8 cellular contexts compared by ENCODE assay signal in genomic region chr16:711548-712320, GRCh38. TPM values are rescaled to one million over a fixed set of nuclear protein-coding genes. Genes with fewer than 3 reads are reported as not detected.
DNase-seq lines count a peak whose midpoint lies in the region; FAIRE-seq and TF ChIP-seq lines count a peak whose summit lies in the region.

No MANE protein-coding gene starts in this region.

- no peaks in the 10 kb centered on the region for H3K9me3 Mint-ChIP-seq in activated T-helper 1 cell treated with anti-CD3 and anti-CD28 coated beads, Interleukin-12 subunit alpha, Interleukin-12 subunit beta, Interleukin-2, Interleukin-4 antibody, amounts not matched to agents 30 ng/mL and 10 ng/mL and 1 ng/mL, durations not matched to agents 14 hours and 24 hours and 36 hours
- H3K9me3 Mint-ChIP-seq in neural crest cell: no peaks in the 10 kb centered on the region

- no peak overlapping the region for H3K4me3 Mint-ChIP-seq in activated T-helper 1 cell treated with anti-CD3 and anti-CD28 coated beads, Interleukin-12 subunit alpha, Interleukin-12 subunit beta, Interleukin-2, Interleukin-4 antibody, amounts not matched to agents 30 ng/mL and 10 ng/mL and 1 ng/mL, durations not matched to agents 14 hours and 24 hours and 36 hours
- H3K4me3 Mint-ChIP-seq in neural crest cell: peak overlapping the region; percentile 27

- CTCF ChIA-PET in BJ (lab: Yijun Ruan, JAX): interaction anchor here (0.6 to 5.5 kb wide), 35 partner anchors 8 to 494 kb away, joined by 3 to 120 read pairs (median 4); partner anchors contain the start of genes ANTKMT, CCDC78, CHTF18 and HAGHL

- H3K4me1 Mint-ChIP-seq in activated T-helper 1 cell treated with anti-CD3 and anti-CD28 coated beads, Interleukin-12 subunit alpha, Interleukin-12 subunit beta, Interleukin-2, Interleukin-4 antibody, amounts not matched to agents 30 ng/mL and 10 ng/mL and 1 ng/mL, durations not matched to agents 14 hours and 24 hours and 36 hours (ENCODE audit: low read depth): no peaks in the 10 kb centered on the region
- H3K4me1 Mint-ChIP-seq in neural crest cell: peaks cover 23% of the 10 kb centered on the region

- no peaks in the 10 kb centered on the region for H3K9me3 ChIP-seq in testis

- TF ChIP-seq POLR2A in testis (IDR thresholded peaks at IDR 0.05): no peak

- FAIRE-seq in RCC 7860 (lab: Jason Lieb, UNC): no peak

- POLR2A ChIA-PET in BJ (lab: Charles Lee): no interaction called here

- H3K4me3 ChIP-seq in BJ (ENCODE audit: low read depth, low read length) (no peak overlapping the region), testis (no peak overlapping the region)

- peaks cover 14% of the 10 kb centered on the region for H3K27me3 ChIP-seq in BJ (ENCODE audit: control insufficient read depth, insufficient read depth, low read length)
- H3K27me3 ChIP-seq in testis: no peaks in the 10 kb centered on the region

- H3K4me1 ChIP-seq in testis: peaks cover 22% of the 10 kb centered on the region

- no peak overlapping the region for H3K27ac ChIP-seq in testis

- no peaks in the 10 kb centered on the region for H3K36me3 ChIP-seq in BJ (ENCODE audit: control insufficient read depth, insufficient read depth, low read length)
- H3K36me3 ChIP-seq in testis (ENCODE audit: low read depth, missing control alignments): no peaks in the 10 kb centered on the region

- 23 to 33% methylated on average over 18 to 25 of the region's 25 CpGs for WGBS in testis, 2 donors

- no peaks in the 10 kb centered on the region for H3K36me3 Mint-ChIP-seq in activated T-helper 1 cell treated with anti-CD3 and anti-CD28 coated beads, Interleukin-12 subunit alpha, Interleukin-12 subunit beta, Interleukin-2, Interleukin-4 antibody, amounts not matched to agents 30 ng/mL and 10 ng/mL and 1 ng/mL, durations not matched to agents 14 hours and 24 hours and 36 hours (ENCODE audit: low read depth)
- no peaks in the 10 kb centered on the region for H3K36me3 Mint-ChIP-seq in neural crest cell (ENCODE audit: low read depth)

- intact Hi-C loops in activated T-helper 1 cell treated with anti-CD3 and anti-CD28 coated beads, Interleukin-12 subunit alpha, Interleukin-12 subunit beta, Interleukin-2, Interleukin-4 antibody, amounts not matched to agents 30 ng/mL and 10 ng/mL and 1 ng/mL, durations not matched to agents 14 hours and 24 hours and 36 hours (cut with micrococcal nuclease): loop anchor here (1.0 to 5.0 kb wide), 3 partner anchors 74 to 391 kb away; no protein-coding TSS in a partner anchor
- intact Hi-C loops in testis (cut with DNase I; ENCODE audit: low total_unique reads): no loop called here

- no peak overlapping the region for H3K27ac Mint-ChIP-seq in activated T-helper 1 cell treated with anti-CD3 and anti-CD28 coated beads, Interleukin-12 subunit alpha, Interleukin-12 subunit beta, Interleukin-2, Interleukin-4 antibody, amounts not matched to agents 30 ng/mL and 10 ng/mL and 1 ng/mL, durations not matched to agents 14 hours and 24 hours and 36 hours
- H3K27ac Mint-ChIP-seq in neural crest cell (ENCODE audit: unreplicated experiment): no peak overlapping the region

- DNase-seq in BJ (ENCODE audit: low read depth): no peak
- peak; percentile 34 for DNase-seq in GOT3 (lab: John Stamatoyannopoulos, UW)
- peak; percentile 48 for DNase-seq in RCC 7860 (ENCODE audit: low spot score)
- DNase-seq in activated T-helper 1 cell treated with anti-CD3 and anti-CD28 coated beads, Interleukin-12 subunit alpha, Interleukin-12 subunit beta, Interleukin-2, Interleukin-4 antibody, amounts not matched to agents 30 ng/mL and 10 ng/mL and 1 ng/mL, durations not matched to agents 14 hours and 24 hours and 36 hours (ENCODE audit: low spot score): peak; percentile 67
- DNase-seq in fibroblast of gingiva (ENCODE audit: low read depth): peak; percentile 48
- DNase-seq in neural crest cell (ENCODE audit: low read depth, low spot score): peak; percentile 86
- DNase-seq in testis: peak; percentile 72
- DNase-seq in foreskin melanocyte: no peak

- peaks cover 35% of the 10 kb centered on the region for H3K27me3 Mint-ChIP-seq in activated T-helper 1 cell treated with anti-CD3 and anti-CD28 coated beads, Interleukin-12 subunit alpha, Interleukin-12 subunit beta, Interleukin-2, Interleukin-4 antibody, amounts not matched to agents 30 ng/mL and 10 ng/mL and 1 ng/mL, durations not matched to agents 14 hours and 24 hours and 36 hours (ENCODE audit: insufficient read depth)
- peaks cover 43% of the 10 kb centered on the region for H3K27me3 Mint-ChIP-seq in neural crest cell (ENCODE audit: low read depth)

- TF ChIP-seq CTCF in BJ (IDR thresholded peaks at IDR 0.05; ENCODE audit: insufficient read depth, low read depth, low read length): peak; percentile 93
- TF ChIP-seq CTCF in neural crest cell (conservative IDR thresholded peaks at IDR 0.05): peak; percentile 96
- peak; percentile 57 to 89 (median 82) for TF ChIP-seq CTCF in testis (IDR thresholded peaks at IDR 0.05)

RNA-seq across cellular contexts. Expression of gene METRN, which starts 3.2 kb away (rescaled TPM):
- polyA plus RNA-seq in BJ (2011; rRNA removed) (33.7 and 40.3 TPM in 2 replicates), testis (ENCODE audit: insufficient read depth, low read depth, low replicate concordance) (21.0 TPM)
- 11.3 and 16.7 TPM in 2 replicates for polyA minus RNA-seq in BJ (2011; rRNA and poly(A)+ RNA removed)
- 21.8 and 29.6 TPM in 2 replicates for total RNA-seq in activated T-helper 1 cell treated with anti-CD3 and anti-CD28 coated beads, Interleukin-12 subunit alpha, Interleukin-12 subunit beta, Interleukin-2, Interleukin-4 antibody, amounts not matched to agents 30 ng/mL and 10 ng/mL and 1 ng/mL, durations not matched to agents 14 hours and 24 hours and 36 hours
- total RNA-seq in neural crest cell (210 and 224 TPM in 2 replicates), testis (10 to 100 TPM; 34.9 to 50.6 TPM)

RNA-seq across cellular contexts. Expression of gene FBXL16, which starts 6.1 kb away (rescaled TPM):
- polyA plus RNA-seq in BJ (2011; rRNA removed) (0.32 and 0.67 TPM in 2 replicates), testis (ENCODE audit: insufficient read depth, low read depth, low replicate concordance) (23.4 TPM)
- 0.05 and 0.31 TPM in 2 replicates for polyA minus RNA-seq in BJ (2011; rRNA and poly(A)+ RNA removed)
- 6.3 and 7.6 TPM in 2 replicates for total RNA-seq in activated T-helper 1 cell treated with anti-CD3 and anti-CD28 coated beads, Interleukin-12 subunit alpha, Interleukin-12 subunit beta, Interleukin-2, Interleukin-4 antibody, amounts not matched to agents 30 ng/mL and 10 ng/mL and 1 ng/mL, durations not matched to agents 14 hours and 24 hours and 36 hours
- total RNA-seq in neural crest cell (2.5 and 3.0 TPM in 2 replicates), testis (10 to 100 TPM; 15.8 to 16.1 TPM)

RNA-seq across cellular contexts. Expression of gene ANTKMT, which starts 9.2 kb away (rescaled TPM):
- 7.7 and 10.7 TPM in 2 replicates for polyA plus RNA-seq in BJ (2011; rRNA removed)
- 1.1 and 1.9 TPM in 2 replicates for polyA minus RNA-seq in BJ (2011; rRNA and poly(A)+ RNA removed)
- 41.3 and 41.6 TPM in 2 replicates for total RNA-seq in activated T-helper 1 cell treated with anti-CD3 and anti-CD28 coated beads, Interleukin-12 subunit alpha, Interleukin-12 subunit beta, Interleukin-2, Interleukin-4 antibody, amounts not matched to agents 30 ng/mL and 10 ng/mL and 1 ng/mL, durations not matched to agents 14 hours and 24 hours and 36 hours
- total RNA-seq in neural crest cell: 51.1 and 52.7 TPM in 2 replicates
- total RNA-seq in testis: 100 to 1,000 TPM in 1 of 2 donors, 10 to 100 TPM in 1; 81.1 to 108 TPM
- 68.5 TPM for polyA plus RNA-seq in testis (ENCODE audit: insufficient read depth, low read depth, low replicate concordance)

RNA-seq across cellular contexts. Expression of gene CCDC78, which starts 14.5 kb away (rescaled TPM):
- polyA plus RNA-seq in BJ (2011; rRNA removed) (0.77 and 2.4 TPM in 2 replicates), testis (ENCODE audit: insufficient read depth, low read depth, low replicate concordance) (5.7 TPM)
- 0.21 and 0.57 TPM in 2 replicates for polyA minus RNA-seq in BJ (2011; rRNA and poly(A)+ RNA removed)
- total RNA-seq in activated T-helper 1 cell treated with anti-CD3 and anti-CD28 coated beads, Interleukin-12 subunit alpha, Interleukin-12 subunit beta, Interleukin-2, Interleukin-4 antibody, amounts not matched to agents 30 ng/mL and 10 ng/mL and 1 ng/mL, durations not matched to agents 14 hours and 24 hours and 36 hours: 5.8 and 7.8 TPM in 2 replicates
- total RNA-seq in neural crest cell (7.0 and 7.2 TPM in 2 replicates), testis (1 to 10 TPM; 3.2 to 6.1 TPM)

RNA-seq across cellular contexts. Expression of gene HAGHL, which starts 15.2 kb away (rescaled TPM):
- 4.3 and 7.0 TPM in 2 replicates for polyA plus RNA-seq in BJ (2011; rRNA removed)
- 2.1 and 2.9 TPM in 2 replicates for polyA minus RNA-seq in BJ (2011; rRNA and poly(A)+ RNA removed)
- total RNA-seq in activated T-helper 1 cell treated with anti-CD3 and anti-CD28 coated beads, Interleukin-12 subunit alpha, Interleukin-12 subunit beta, Interleukin-2, Interleukin-4 antibody, amounts not matched to agents 30 ng/mL and 10 ng/mL and 1 ng/mL, durations not matched to agents 14 hours and 24 hours and 36 hours: 15.8 and 19.1 TPM in 2 replicates
- total RNA-seq in neural crest cell: 15.0 and 15.4 TPM in 2 replicates
- total RNA-seq in testis: 10 to 100 TPM in 1 of 2 donors, 1 to 10 TPM in 1; 9.9 to 13.7 TPM
- polyA plus RNA-seq in testis (ENCODE audit: insufficient read depth, low read depth, low replicate concordance): 7.2 TPM

Comparison
In these comparisons a context has a peak if more than half of its experiments do, and no peak if none do; other contexts are left out.
1. DNase-seq: peak in GOT3 (single experiment), RCC 7860 (single experiment), activated T-helper 1 cell treated with anti-CD3 and anti-CD28 coated beads, Interleukin-12 subunit alpha, Interleukin-12 subunit beta, Interleukin-2, Interleukin-4 antibody, amounts not matched to agents 30 ng/mL and 10 ng/mL and 1 ng/mL, durations not matched to agents 14 hours and 24 hours and 36 hours (single experiment), fibroblast of gingiva (single experiment), neural crest cell (single experiment) and testis (single experiment); none in BJ (single experiment) and foreskin melanocyte (single experiment).
2. Peak in every context shown above with its lines, with median percentiles within 50 percentile points of each other: CTCF ChIP-seq.